ENCODE assay signal across 7 cellular contexts in genomic region chr2:188284251-188284650, GRCh38. TPM values are rescaled to one million over a fixed set of nuclear protein-coding genes. Genes with fewer than 3 reads are reported as not detected.
"Had no signal": no experiment of that assay in that cellular context is flagged by ENCODE, and none has a peak within 500 bp of the region (broad histone marks: within the 10 kb centered on the region; RNA-seq: fewer than 3 reads in every experiment).

No MANE protein-coding gene starts in this region.

RNA-seq across cellular contexts. Expression of gene GULP1, which starts 7.4 kb away (rescaled TPM):
- total RNA-seq: activated CD4-positive, alpha-beta memory T cell treated with anti-CD3 and anti-CD28 coated beads, Interleukin-2, amount 10 ng/mL, durations not matched to agents 7 days and 5 days; activated CD4-positive, alpha-beta T cell treated with anti-CD3 and anti-CD28 coated beads for 36 hours; activated CD4-positive, alpha-beta T cell treated with anti-CD3 and anti-CD28 coated beads, Interleukin-2, amount 10 ng/mL, durations not matched to agents 7 days and 5 days; activated CD8-positive, alpha-beta memory T cell treated with anti-CD3 and anti-CD28 coated beads, Interleukin-2, amount 10 ng/mL, durations not matched to agents 7 days and 5 days; activated CD8-positive, alpha-beta T cell treated with anti-CD3 and anti-CD28 coated beads, Interleukin-2, amount 10 ng/mL, durations not matched to agents 7 days and 5 days; activated naive CD8-positive, alpha-beta T cell treated with anti-CD3 and anti-CD28 coated beads, Interleukin-2, amount 10 ng/mL, durations not matched to agents 7 days and 5 days; activated T-helper 2 cell treated with anti-CD3 and anti-CD28 coated beads, Interferon-gamma antibody, Interleukin-2, Interleukin-4, amounts not matched to agents 10 μg/mL and 5 μg/mL and 100 μg/mL, durations not matched to agents 14 hours and 24 hours and 36 hours had no signal
